Comparison of ENCODE assay signal across 6 cellular contexts in genomic region chr5:121021688-121022087, GRCh38.
"Had no signal": no experiment of that assay in that cellular context is flagged by ENCODE, and none has a peak within 500 bp of the region (broad histone marks: within the 10 kb centered on the region; RNA-seq: fewer than 3 reads in every experiment).

No MANE protein-coding gene starts in this region.

- H3K4me3 ChIP-seq: GM23338, K562 had no signal

- H3K27ac Mint-ChIP-seq: GM23338 had no signal

- H2AFZ ChIP-seq: GM23338 had no signal

- H3K4me3 Mint-ChIP-seq: GM23338 had no signal

- ATAC-seq: GM23338, K562 had no signal

- H3K9me3 Mint-ChIP-seq: GM23338 had no signal

- FAIRE-seq: HTR-8/SVneo, K562 had no signal

- H3K4me2 ChIP-seq: GM23338 had no signal

- DNase-seq: H7, HCEC 1CT, IMR-90 had no signal
